In the genomic region with DNA sequence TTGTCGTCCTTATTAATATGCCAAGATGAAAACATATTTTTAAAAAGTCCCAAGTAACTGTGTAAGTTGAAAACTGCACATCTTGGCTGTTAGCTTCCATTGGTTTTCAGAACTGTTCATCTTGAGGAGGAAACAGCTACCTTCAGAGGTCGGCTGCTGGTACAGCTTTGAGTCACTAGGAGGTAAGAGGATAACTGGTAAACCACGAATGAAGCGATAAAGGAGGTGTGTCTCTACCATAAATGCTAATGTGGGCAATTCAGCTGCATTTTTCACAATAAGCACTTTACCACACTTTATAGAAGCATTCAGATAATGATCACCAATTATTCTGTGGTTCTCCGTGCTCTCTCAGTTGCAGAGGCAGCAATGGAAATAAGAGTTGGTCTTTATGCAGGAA, we compare ENCODE assay signal across 10 cellular contexts.
DNase-seq lines count a peak whose midpoint lies in the region; ATAC-seq and TF ChIP-seq lines count a peak whose summit lies in the region.
"Had no signal": no experiment of that assay in that cellular context is flagged by ENCODE, and none has a peak within 500 bp of the region (broad histone marks: within the 10 kb centered on the region; RNA-seq: fewer than 3 reads in every experiment).

No MANE protein-coding gene starts in this region.

- WGBS in GM23248 (ENCODE audit: low coverage in 1 of 2, low lambda C conversion rate in 2 of 2, missing lambda C conversion rate in 2 of 2), 2 experiments, result 84 to 86% methylated on average over 5 of the region's 5 CpGs
- WGBS in hepatocyte (ENCODE audit: low lambda C conversion rate, missing lambda C conversion rate), result 68% methylated on average over 5 of the region's 5 CpGs

- CTCF ChIA-PET in activated CD8-positive, alpha-beta T cell treated with anti-CD3 and anti-CD28 coated beads, Interleukin-2, amount 10 ng/mL, durations not matched to agents 7 days and 5 days (lab: Charles Lee), result interaction anchor here (0.8 to 2.9 kb wide), 21 partner anchors 13 to 401 kb away, joined by 3 to 17 read pairs (median 4); no protein-coding TSS in a partner anchor

- in situ Hi-C loops in GM23248 (cut with MboI), result no loop called here

- ATAC-seq in activated CD8-positive, alpha-beta T cell treated with anti-CD3 and anti-CD28 coated beads, Interleukin-2, amount 10 ng/mL, durations not matched to agents 7 days and 5 days, result peak; percentile 16
- peak; percentile 22 for ATAC-seq in mucosa of descending colon
- no peak for ATAC-seq in HG03520 (IDR thresholded peaks at IDR 0.05; ENCODE audit: unreplicated experiment)

- no peaks in the 10 kb centered on the region for H3K27me3 ChIP-seq in GM23248 (replicated peaks; ENCODE audit: insufficient read depth)
- no peaks in the 10 kb centered on the region for H3K27me3 ChIP-seq in hepatocyte
- H3K27me3 ChIP-seq: esophagus squamous epithelium had no signal

- no peaks in the 10 kb centered on the region for H3K9me3 ChIP-seq in GM23248 (ENCODE audit: low read depth)
- H3K9me3 ChIP-seq in mucosa of descending colon, result no peaks in the 10 kb centered on the region
- no peaks in the 10 kb centered on the region for H3K9me3 ChIP-seq in hepatocyte (ENCODE audit: low read depth)
- H3K9me3 ChIP-seq: esophagus squamous epithelium, thoracic aorta had no signal

- H3K4me3 ChIP-seq in GM23248 (no peak overlapping the region), mucosa of descending colon (no peak overlapping the region), hepatocyte (no peak overlapping the region)
- H3K4me3 ChIP-seq: esophagus squamous epithelium, thoracic aorta had no signal

- no peak overlapping the region for H2AFZ ChIP-seq in GM23248
- H2AFZ ChIP-seq in hepatocyte, result no peak overlapping the region

- peak; percentile 6 for DNase-seq in EH (ENCODE audit: low read depth)
- DNase-seq in GM23248, result peak; percentile 21
- peak; percentile 77 for DNase-seq in activated CD8-positive, alpha-beta T cell treated with anti-CD3 and anti-CD28 coated beads, Interleukin-2, amount 10 ng/mL, durations not matched to agents 7 days and 5 days
- peak in 1 of 3 donors; percentile 58 for DNase-seq in mucosa of descending colon
- DNase-seq in HuH-7 (ENCODE audit: low spot score), result no peak
- no peak for DNase-seq in hepatocyte (ENCODE audit: low spot score)
- DNase-seq: esophagus squamous epithelium had no signal

- intact Hi-C loops in mucosa of descending colon (cut with DNase I, micrococcal nuclease), result no loop called here

- H3K36me3 ChIP-seq in GM23248 (ENCODE audit: low read depth) (no peaks in the 10 kb centered on the region), mucosa of descending colon (ENCODE audit: low read depth) (no peaks in the 10 kb centered on the region), hepatocyte (replicated peaks; ENCODE audit: insufficient read depth, low read depth) (no peaks in the 10 kb centered on the region)
- H3K36me3 ChIP-seq: esophagus squamous epithelium, thoracic aorta had no signal

- TF ChIP-seq CTCF in mucosa of descending colon (IDR thresholded peaks at IDR 0.05) (no peak), hepatocyte (IDR thresholded peaks at IDR 0.05; ENCODE audit: poor library complexity) (no peak)

- peak overlapping the region; percentile 61 for H3K4me3 Mint-ChIP-seq in activated CD8-positive, alpha-beta T cell treated with anti-CD3 and anti-CD28 coated beads, Interleukin-2, amount 10 ng/mL, durations not matched to agents 7 days and 5 days

- H3K27ac Mint-ChIP-seq in activated CD8-positive, alpha-beta T cell treated with anti-CD3 and anti-CD28 coated beads, Interleukin-2, amount 10 ng/mL, durations not matched to agents 7 days and 5 days, result peak overlapping the region; percentile 99

- peaks cover 26% of the 10 kb centered on the region for H3F3A ChIP-seq in GM23248 (ENCODE audit: insufficient read depth)

- H3K79me2 ChIP-seq in GM23248 (ENCODE audit: insufficient read depth) (no peaks in the 10 kb centered on the region), hepatocyte (no peaks in the 10 kb centered on the region)

- H3K27ac ChIP-seq in GM23248 (no peak overlapping the region), hepatocyte (no peak overlapping the region)
- H3K27ac ChIP-seq: esophagus squamous epithelium had no signal

- no peaks in the 10 kb centered on the region for H3K27me3 Mint-ChIP-seq in activated CD8-positive, alpha-beta T cell treated with anti-CD3 and anti-CD28 coated beads, Interleukin-2, amount 10 ng/mL, durations not matched to agents 7 days and 5 days (ENCODE audit: low read depth)

- H3K4me1 ChIP-seq in GM23248 (ENCODE audit: insufficient read depth) (0 out of 2 replicates have a peak, but pooled peaks cover 5% of the 10 kb centered on the region), mucosa of descending colon (ENCODE audit: low read depth) (peaks cover 23% of the 10 kb centered on the region), hepatocyte (ENCODE audit: insufficient read depth) (peaks cover 7% of the 10 kb centered on the region)

- no peaks in the 10 kb centered on the region for H3K9me3 Mint-ChIP-seq in activated CD8-positive, alpha-beta T cell treated with anti-CD3 and anti-CD28 coated beads, Interleukin-2, amount 10 ng/mL, durations not matched to agents 7 days and 5 days (ENCODE audit: insufficient read depth)

- no peak overlapping the region for H3K9ac ChIP-seq in GM23248

- H4K20me1 ChIP-seq in GM23248 (ENCODE audit: insufficient read depth) (no peaks in the 10 kb centered on the region), hepatocyte (ENCODE audit: insufficient read depth, poor library complexity, severe bottlenecking) (no peaks in the 10 kb centered on the region)

- H3K36me3 Mint-ChIP-seq in activated CD8-positive, alpha-beta T cell treated with anti-CD3 and anti-CD28 coated beads, Interleukin-2, amount 10 ng/mL, durations not matched to agents 7 days and 5 days (ENCODE audit: low read depth), result peaks cover 11% of the 10 kb centered on the region
- H3K36me3 Mint-ChIP-seq: naive B cell had no signal

- H3K4me2 ChIP-seq in GM23248 (ENCODE audit: unreplicated experiment) (no peak overlapping the region), hepatocyte (no peak overlapping the region)

- H3K9me2 ChIP-seq in GM23248 (ENCODE audit: insufficient read depth), result no peaks in the 10 kb centered on the region
- no peaks in the 10 kb centered on the region for H3K9me2 ChIP-seq in hepatocyte (replicated peaks; ENCODE audit: insufficient read depth)

- peaks cover 45% of the 10 kb centered on the region for H3K4me1 Mint-ChIP-seq in activated CD8-positive, alpha-beta T cell treated with anti-CD3 and anti-CD28 coated beads, Interleukin-2, amount 10 ng/mL, durations not matched to agents 7 days and 5 days (ENCODE audit: low read depth)

- POLR2A ChIA-PET in activated CD8-positive, alpha-beta T cell treated with anti-CD3 and anti-CD28 coated beads, Interleukin-2, amount 10 ng/mL, durations not matched to agents 7 days and 5 days (lab: Charles Lee), result interaction anchor here (0.6 to 1.4 kb wide), 4 partner anchors 140 to 1445 kb away, joined by 3 to 4 read pairs (median 4); a partner anchor contains a TSS

Comparison
In these comparisons a context has a peak if more than half of its experiments do, and no peak if none do; other contexts are left out.
1. DNase-seq: peak in EH (single experiment), GM23248 (single experiment) and activated CD8-positive, alpha-beta T cell treated with anti-CD3 and anti-CD28 coated beads, Interleukin-2, amount 10 ng/mL, durations not matched to agents 7 days and 5 days (single experiment); none in HuH-7 (single experiment) and hepatocyte (single experiment).